ENCODE assay signal across 15 cellular contexts in genomic region chr2:20538308-20539132, GRCh38.
DNase-seq lines count a peak whose midpoint lies in the region; ATAC-seq, FAIRE-seq and TF ChIP-seq lines count a peak whose summit lies in the region.
"Had no signal": no experiment of that assay in that cellular context is flagged by ENCODE, and none has a peak within 500 bp of the region (broad histone marks: within the 10 kb centered on the region; RNA-seq: fewer than 3 reads in every experiment).

No MANE protein-coding gene starts in this region.

- H3K18ac ChIP-seq in H1 (ENCODE audit: extremely low read depth, low read length), result peak overlapping the region; percentile 29; the same call in 1 of the 2 replicates
- H3K18ac ChIP-seq in trophoblast cell (ENCODE audit: low read length), result peak overlapping the region; percentile 31

- peaks cover 20% of the 10 kb centered on the region for H3K27me3 Mint-ChIP-seq in GM23338 (ENCODE audit: insufficient read depth, low read depth, poor library complexity)

- H3K23ac ChIP-seq in H1 (ENCODE audit: insufficient read length), result no peak overlapping the region
- H3K23ac ChIP-seq in trophoblast cell (ENCODE audit: low read length), result no peak overlapping the region

- no peak for TF ChIP-seq RAD21 in H1 (IDR thresholded peaks at IDR 0.05 in 1 of 2, conservative IDR thresholded peaks at IDR 0.05 in 1 of 2; ENCODE audit: low read depth in 2 of 2, low read length in 2 of 2)

- H3K9me3 ChIP-seq in H1 (ENCODE audit: insufficient read depth in 2 of 2, low read depth in 1 of 2, low read length in 1 of 2), result no peaks in the 10 kb centered on the region
- no peaks in the 10 kb centered on the region for H3K9me3 ChIP-seq in trophoblast cell (ENCODE audit: insufficient read depth, low read depth, low read length)

- H2AFZ ChIP-seq in GM23338 (peak overlapping the region; percentile 9), H1 (ENCODE audit: low read length) (no peak overlapping the region), trophoblast cell (ENCODE audit: insufficient read depth, low read length, poor library complexity) (no peak overlapping the region)

- H2BK20ac ChIP-seq in H1 (ENCODE audit: low read length), result no peak overlapping the region

- no peak for FAIRE-seq in H1 (lab: Jason Lieb, UNC)
- FAIRE-seq: G401.6, urothelium cell line had no signal

- H3K23me2 ChIP-seq in H1 (ENCODE audit: low read depth, low read length), result no peaks in the 10 kb centered on the region

- H3K27me3 ChIP-seq in GM23338 (ENCODE audit: insufficient read depth) (no peaks in the 10 kb centered on the region), H1 (replicated peaks in 1 of 4; ENCODE audit: control insufficient read depth in 3 of 4, extremely low read depth in 1 of 4, insufficient read depth in 3 of 4, low read length in 3 of 4) (peaks cover 0 to 2% (median 0%) of the 10 kb centered on the region in 4 experiments; a peak in 2 of 7 replicates), trophoblast cell (ENCODE audit: insufficient read depth, low read length) (no peaks in the 10 kb centered on the region)

- no peak for ATAC-seq in GM23338
- no peak for ATAC-seq in esophagus mucosa
- ATAC-seq: PC-3, T-helper 17 cell had no signal

- H4K20me1 ChIP-seq in GM23338 (replicated peaks; ENCODE audit: insufficient read depth), result no peaks in the 10 kb centered on the region
- no peaks in the 10 kb centered on the region for H4K20me1 ChIP-seq in H1 (replicated peaks in 1 of 2; ENCODE audit: control insufficient read depth in 1 of 2, insufficient read depth in 2 of 2, low read length in 2 of 2)

- peaks cover 28% of the 10 kb centered on the region for H3K4me1 Mint-ChIP-seq in GM23338
- H3K4me1 Mint-ChIP-seq: CD14-positive monocyte had no signal

- no peak overlapping the region for H4K12ac ChIP-seq in trophoblast cell (ENCODE audit: low read depth, low read length)

- H3K36me3 Mint-ChIP-seq in GM23338 (ENCODE audit: low read depth), result peaks cover 2% of the 10 kb centered on the region; the same call in 1 of the 3 replicates
- H3K36me3 Mint-ChIP-seq: CD14-positive monocyte had no signal

- no peak overlapping the region for H3K27ac Mint-ChIP-seq in GM23338
- H3K27ac Mint-ChIP-seq: T-helper 17 cell had no signal

- CTCF ChIA-PET in H1 (lab: Charles Lee; ENCODE audit: partially characterized antibody) (interaction anchor here (1.1 to 2.5 kb wide), 5 partner anchors 23 to 116 kb away, joined by 3 to 6 read pairs (median 5); partner anchors contain the start of gene RHOB), GM10248 (lab: Yijun Ruan, JAX) (interaction anchor here (1.3 kb wide), 1 partner anchor 14 kb away, joined by 4 read pairs; no protein-coding TSS in a partner anchor)

- H3K4me2 ChIP-seq in GM23338, result peak overlapping the region; percentile 19; the same call in 1 of the 2 replicates
- H3K4me2 ChIP-seq in H1 (ENCODE audit: insufficient read depth in 1 of 2, low read depth in 2 of 2, low read length in 2 of 2), result peak overlapping the region in 1 of 2 experiments; percentile 48; a peak in 2 of 4 replicates
- H3K4me2 ChIP-seq in trophoblast cell (ENCODE audit: low read length), result no peak overlapping the region

- H3K79me1 ChIP-seq in H1 (ENCODE audit: low read depth, low read length), result no peaks in the 10 kb centered on the region
- peaks cover 36% of the 10 kb centered on the region for H3K79me1 ChIP-seq in trophoblast cell (ENCODE audit: low read length)

- no peak for TF ChIP-seq POLR2A in H1 (IDR thresholded peaks at IDR 0.05; ENCODE audit: control extremely low read depth in 1 of 2, low read depth in 2 of 2, low read length in 2 of 2)

- H3K14ac ChIP-seq in H1 (ENCODE audit: insufficient read length) (no peak overlapping the region), trophoblast cell (ENCODE audit: low read length) (peak overlapping the region; percentile 14)

- H3K4ac ChIP-seq in H1 (replicated peaks; ENCODE audit: insufficient read length, low read depth, low read length), result no peak overlapping the region
- no peak overlapping the region for H3K4ac ChIP-seq in trophoblast cell (ENCODE audit: low read depth, low read length)

- H4K8ac ChIP-seq in H1 (ENCODE audit: extremely low read depth, insufficient read depth, low read length), result peak overlapping the region; percentile 60; the same call in 1 of the 2 replicates
- no peak overlapping the region for H4K8ac ChIP-seq in trophoblast cell (ENCODE audit: low read depth, low read length)

- H3K79me2 ChIP-seq in GM23338 (replicated peaks; ENCODE audit: insufficient read depth), result no peaks in the 10 kb centered on the region
- no peaks in the 10 kb centered on the region for H3K79me2 ChIP-seq in H1 (ENCODE audit: control insufficient read depth in 1 of 2, insufficient read depth in 2 of 2, low read length in 2 of 2)
- peaks cover 10% of the 10 kb centered on the region for H3K79me2 ChIP-seq in trophoblast cell (ENCODE audit: control insufficient read depth, insufficient read depth, low read length, poor library complexity)

- H3K9ac ChIP-seq in H1 (replicated peaks in 1 of 4; ENCODE audit: extremely low read depth in 1 of 4, low read depth in 3 of 4, low read length in 3 of 4) (no peak overlapping the region), trophoblast cell (ENCODE audit: low read length) (no peak overlapping the region)

- H3K9me2 ChIP-seq in GM23338 (ENCODE audit: insufficient read depth), result no peaks in the 10 kb centered on the region

- H3F3A ChIP-seq in GM23338 (replicated peaks; ENCODE audit: low read depth), result no peaks in the 10 kb centered on the region

- no peak overlapping the region for H4K5ac ChIP-seq in H1 (ENCODE audit: insufficient read length, low read depth, low read length)

- H4K91ac ChIP-seq in H1 (replicated peaks; ENCODE audit: insufficient read length, low read length) (no peak overlapping the region), trophoblast cell (ENCODE audit: low read depth, low read length) (peak overlapping the region; percentile 41)

- no peak for DNase-seq in GM23338 (ENCODE audit: low spot score)
- peak; percentile 70 for DNase-seq in NCI-H2171 (lab: John Stamatoyannopoulos, UW)
- DNase-seq in H1 (ENCODE audit: low read depth in 1 of 2, low spot score in 2 of 2), result no peak
- no peak for DNase-seq in trophoblast cell
- DNase-seq in HuH-7.5 (ENCODE audit: low spot score), result no peak
- DNase-seq in GM10248 (ENCODE audit: extremely low spot score), result no peak
- DNase-seq: activated T-cell treated with anti-CD3 and anti-CD28 coated beads for 4 hours, GOT3, NCI-H2081, PC-3, T-helper 17 cell had no signal

- H3K36me3 ChIP-seq in GM23338 (ENCODE audit: insufficient read depth) (no peaks in the 10 kb centered on the region), H1 (ENCODE audit: control insufficient read depth in 2 of 4, insufficient read depth in 4 of 4, low read length in 3 of 4) (no peaks in the 10 kb centered on the region), trophoblast cell (ENCODE audit: control insufficient read depth in 1 of 2, insufficient read depth in 2 of 2, low read length in 2 of 2) (no peaks in the 10 kb centered on the region)

- H3K4me3 ChIP-seq in GM23338 (no peak overlapping the region), H1 (ENCODE audit: extremely low read depth in 1 of 4, insufficient read depth in 2 of 4, low read depth in 3 of 4, low read length in 4 of 4) (no peak overlapping the region), trophoblast cell (ENCODE audit: low read depth, low read length) (no peak overlapping the region)

- H3K56ac ChIP-seq in H1 (replicated peaks; ENCODE audit: insufficient read length, low read depth, low read length), result no peak overlapping the region

- no peaks in the 10 kb centered on the region for H3K9me3 Mint-ChIP-seq in GM23338

- peak overlapping the region; percentile 75; the same call in 1 of the 2 replicates for H2BK12ac ChIP-seq in H1 (ENCODE audit: low read depth, low read length)
- H2BK12ac ChIP-seq in trophoblast cell (ENCODE audit: low read length), result peak overlapping the region; percentile 68

- H2BK15ac ChIP-seq in H1 (ENCODE audit: low read length), result peak overlapping the region; percentile 38; the same call in 1 of the 2 replicates

- TF ChIP-seq CTCF in GM23338 (conservative IDR thresholded peaks at IDR 0.05; ENCODE audit: low read depth in 2 of 2), result no peak
- no peak for TF ChIP-seq CTCF in H1 (IDR thresholded peaks at IDR 0.05; ENCODE audit: control extremely low read depth in 1 of 3, insufficient read depth in 1 of 3, low read depth in 1 of 3, low read length in 3 of 3)
- no peak for TF ChIP-seq CTCF in GM10248 (IDR thresholded peaks at IDR 0.05; ENCODE audit: control extremely low read depth, extremely low read depth, low read depth, missing control alignments)

- POLR2A ChIA-PET in H1 (lab: Charles Lee; ENCODE audit: partially characterized antibody), result interaction anchor here (1.3 to 4.0 kb wide), 2 partner anchors 10 to 91 kb away, joined by 3 to 19 read pairs; partner anchors contain the start of gene RHOB
- POLR2A ChIA-PET in GM10248 (lab: Yijun Ruan, JAX), result interaction anchor here (0.8 to 1.7 kb wide), 2 partner anchors 13 to 92 kb away, joined by 4 read pairs; partner anchors contain the start of gene RHOB

- H2BK120ac ChIP-seq in H1 (replicated peaks; ENCODE audit: low read depth, low read length) (no peak overlapping the region), trophoblast cell (ENCODE audit: insufficient read depth, low read length, poor library complexity) (peak overlapping the region; percentile 46)

- peaks cover 18% of the 10 kb centered on the region for H3K4me1 ChIP-seq in GM23338 (ENCODE audit: insufficient read depth)
- H3K4me1 ChIP-seq in H1 (replicated peaks in 1 of 4; ENCODE audit: control insufficient read depth in 3 of 4, insufficient read depth in 4 of 4, low read length in 3 of 4), result peaks cover 9 to 24% (median 16%) of the 10 kb centered on the region in 4 experiments
- peaks cover 44 to 47% of the 10 kb centered on the region in 2 experiments for H3K4me1 ChIP-seq in trophoblast cell (ENCODE audit: control insufficient read depth in 1 of 2, insufficient read depth in 2 of 2, low read length in 2 of 2)

- no peak for TF ChIP-seq EP300 in H1 (IDR thresholded peaks at IDR 0.05; ENCODE audit: borderline replicate concordance in 1 of 2, low read depth in 2 of 2, low read length in 2 of 2)

- H2AK5ac ChIP-seq in H1 (ENCODE audit: low read depth, low read length) (no peak overlapping the region; the same call in 1 of the 2 replicates), trophoblast cell (ENCODE audit: low read length) (peak overlapping the region; percentile 56)

- no peak overlapping the region for H3K4me3 Mint-ChIP-seq in GM23338
- H3K4me3 Mint-ChIP-seq: CD14-positive monocyte, T-helper 17 cell had no signal

- 85% methylated on average over 8 of the region's 8 CpGs; no CpG with 5 or more reads in 1 of the 2 experiments for WGBS in H1 (ENCODE audit: extremely low coverage in 1 of 2, insufficient coverage in 1 of 2, insufficient read length in 1 of 2, insufficient replicate concordance in 2 of 2, low coverage in 1 of 2, low lambda C conversion rate in 2 of 2, missing lambda C conversion rate in 1 of 2), 2 experiments
- no CpG with 5 or more reads among the region's 8 CpGs for WGBS in trophoblast cell (ENCODE audit: extremely low coverage, insufficient coverage, insufficient read length)

- H2BK5ac ChIP-seq in H1 (ENCODE audit: low read depth, low read length) (no peak overlapping the region; the same call in 1 of the 2 replicates), trophoblast cell (ENCODE audit: low read depth, low read length, poor library complexity) (no peak overlapping the region)

- H3K27ac ChIP-seq in GM23338 (ENCODE audit: low read depth), result no peak overlapping the region
- no peak overlapping the region for H3K27ac ChIP-seq in H1 (ENCODE audit: low read depth, low read length)
- no peak overlapping the region for H3K27ac ChIP-seq in trophoblast cell (ENCODE audit: low read depth, low read length)
